In genomic region chr18:64100136-64100922, GRCh38 we compare ENCODE assay signal across 14 cellular contexts. TPM values are rescaled to one million over a fixed set of nuclear protein-coding genes. Genes with fewer than 3 reads are reported as not detected.
A peak's percentile ranks its signal among the peaks of the same experiment; 100 is the strongest.
DNase-seq lines count a peak whose midpoint lies in the region; ATAC-seq and TF ChIP-seq lines count a peak whose summit lies in the region.
"Had no signal": no experiment of that assay in that cellular context is flagged by ENCODE, and none has a peak within 500 bp of the region (broad histone marks: within the 10 kb centered on the region; RNA-seq: fewer than 3 reads in every experiment).

No MANE protein-coding gene starts in this region.

- POLR2A ChIA-PET in HEK293T (lab: Yijun Ruan, JAX): no interaction called here

- no peak for TF ChIP-seq CTCF in astrocyte of the cerebellum (IDR thresholded peaks at IDR 0.05; ENCODE audit: low read depth, low read length, missing control alignments)
- TF ChIP-seq CTCF in hepatocyte (IDR thresholded peaks at IDR 0.05; ENCODE audit: poor library complexity): no peak

- H3K4me1 ChIP-seq in SJCRH30 (no peaks in the 10 kb centered on the region), hepatocyte (ENCODE audit: insufficient read depth) (no peaks in the 10 kb centered on the region)
- H3K4me1 ChIP-seq: body of pancreas, transverse colon had no signal

- H3K9me2 ChIP-seq in hepatocyte (replicated peaks; ENCODE audit: insufficient read depth): no peaks in the 10 kb centered on the region

- ATAC-seq in GM18508 (IDR thresholded peaks at IDR 0.05; ENCODE audit: insufficient read depth, unreplicated experiment): peak; percentile 52
- peak; percentile 52 for ATAC-seq in GM21529 (IDR thresholded peaks at IDR 0.05; ENCODE audit: unreplicated experiment)
- ATAC-seq in HG03378 (IDR thresholded peaks at IDR 0.05; ENCODE audit: unreplicated experiment): peak; percentile 70

- H3K27me3 ChIP-seq in SJCRH30 (no peaks in the 10 kb centered on the region), hepatocyte (no peaks in the 10 kb centered on the region)
- H3K27me3 ChIP-seq: body of pancreas, transverse colon had no signal

- peak; percentile 4 for DNase-seq in astrocyte of the cerebellum (ENCODE audit: low read depth)
- DNase-seq in HEK293T (ENCODE audit: extremely low spot score): no peak
- DNase-seq in SJCRH30: no peak
- DNase-seq in activated effector memory CD4-positive, alpha-beta T cell treated with anti-CD3 and anti-CD28 coated beads, Interleukin-2, amount 50 U/mL, for 16 hours: no peak
- no peak for DNase-seq in hepatocyte (ENCODE audit: low spot score)
- DNase-seq: activated CD4-positive, alpha-beta T cell treated with anti-CD3 and anti-CD28 coated beads, Interleukin-2, amount 50 U/mL, for 48 hours; body of pancreas; COR-L47; H7; naive B cell; transverse colon had no signal

- H3K36me3 ChIP-seq in SJCRH30: no peaks in the 10 kb centered on the region
- no peaks in the 10 kb centered on the region for H3K36me3 ChIP-seq in hepatocyte (replicated peaks; ENCODE audit: insufficient read depth, low read depth)
- H3K36me3 ChIP-seq: transverse colon had no signal

- H4K20me1 ChIP-seq in hepatocyte (ENCODE audit: insufficient read depth, poor library complexity, severe bottlenecking): no peaks in the 10 kb centered on the region

- H3K9me3 ChIP-seq in SJCRH30 (replicated peaks) (no peaks in the 10 kb centered on the region), hepatocyte (ENCODE audit: low read depth) (no peaks in the 10 kb centered on the region)
- H3K9me3 ChIP-seq: body of pancreas, transverse colon had no signal

- no peaks in the 10 kb centered on the region for H3K79me2 ChIP-seq in hepatocyte

- no peak overlapping the region for H2AFZ ChIP-seq in hepatocyte

- CTCF ChIA-PET in HEK293T (lab: Yijun Ruan, JAX): no interaction called here

- H3K27ac ChIP-seq in SJCRH30 (no peak overlapping the region), hepatocyte (no peak overlapping the region)
- H3K27ac ChIP-seq: body of pancreas, transverse colon had no signal

- 73% methylated on average over 6 of the region's 6 CpGs for WGBS in hepatocyte (ENCODE audit: low lambda C conversion rate, missing lambda C conversion rate)

- in situ Hi-C loops in astrocyte of the cerebellum (cut with HindIII; ENCODE audit: low sequenced_read_pairs): no loop called here

- no peak overlapping the region for H3K4me2 ChIP-seq in hepatocyte

- H3K4me3 ChIP-seq in astrocyte of the cerebellum (ENCODE audit: low read depth, low read length) (no peak overlapping the region), SJCRH30 (no peak overlapping the region), hepatocyte (no peak overlapping the region)
- H3K4me3 ChIP-seq: body of pancreas, transverse colon had no signal

TF ChIP-seq in HEK293T, 16 proteins besides CTCF, POLR2A, EP300 and RAD21:
- TF ChIP-seq FOXA1 (IDR thresholded peaks at IDR 0.05) (no peak), HDGF (IDR thresholded peaks at IDR 0.05; ENCODE audit: borderline replicate concordance) (no peak), FOXK2 (IDR thresholded peaks at IDR 0.05) (no peak), FOXM1 (IDR thresholded peaks at IDR 0.05; ENCODE audit: borderline replicate concordance) (no peak), CTBP1 (IDR thresholded peaks at IDR 0.05; ENCODE audit: borderline replicate concordance) (no peak)

RNA-seq across cellular contexts. Expression of gene LINC00305, which starts 48.6 kb away (rescaled TPM):
- total RNA-seq in SJCRH30 (2014; rRNA removed; shearing (Covaris generic)): not detected in 2 replicates
- total RNA-seq in hepatocyte: 0.30 and 0.32 TPM in 2 replicates
- 1.5 and 1.9 TPM in 2 replicates for polyA plus RNA-seq in hepatocyte
- total RNA-seq: body of pancreas, H7, transverse colon had no signal
